8 cellular contexts compared by ENCODE assay signal in genomic region chr1:28244549-28245251, GRCh38. TPM values are rescaled to one million over a fixed set of nuclear protein-coding genes. Genes with fewer than 3 reads are reported as not detected.
DNase-seq lines count a peak whose midpoint lies in the region; ATAC-seq and TF ChIP-seq lines count a peak whose summit lies in the region.

No MANE protein-coding gene starts in this region.

- H3K27ac Mint-ChIP-seq in activated CD4-positive, alpha-beta T cell treated with anti-CD3 and anti-CD28 coated beads, Interleukin-2, amount 10 ng/mL, durations not matched to agents 7 days and 5 days = peak overlapping the region; percentile 89

- CTCF ChIA-PET in activated CD4-positive, alpha-beta T cell treated with anti-CD3 and anti-CD28 coated beads, Interleukin-2, amount 10 ng/mL, durations not matched to agents 7 days and 5 days (lab: Charles Lee) = interaction anchor here (0.5 to 4.8 kb wide), 4 partner anchors 10 to 311 kb away, joined by 3 to 35 read pairs (median 4); partner anchors contain the start of genes ATP5IF1 and DNAJC8

- POLR2A ChIA-PET in activated CD4-positive, alpha-beta T cell treated with anti-CD3 and anti-CD28 coated beads, Interleukin-2, amount 10 ng/mL, durations not matched to agents 7 days and 5 days (lab: Charles Lee) = no interaction called here

- H3K4me3 ChIP-seq in OCI-LY3 (ENCODE audit: low read length) (peak overlapping the region; percentile 27; the same call in 1 of the 2 replicates), skeletal muscle tissue (ENCODE audit: low read length in 3 of 3) (peak overlapping the region in 2 of 3 donors; percentile 37 to 60)

- H3K27me3 ChIP-seq in OCI-LY3 (ENCODE audit: low read depth, low read length) = no peaks in the 10 kb centered on the region
- H3K27me3 ChIP-seq in skeletal muscle tissue (ENCODE audit: control insufficient read depth in 3 of 3, insufficient read depth in 3 of 3, low read length in 3 of 3) = no peaks in the 10 kb centered on the region

- H3K4me2 ChIP-seq in OCI-LY3 (ENCODE audit: low read length) = peak overlapping the region; percentile 29

- no peaks in the 10 kb centered on the region for H4K20me1 ChIP-seq in OCI-LY3 (ENCODE audit: insufficient read depth, low read length)

- no peak for DNase-seq in activated CD4-positive, alpha-beta T cell treated with anti-CD3 and anti-CD28 coated beads, Interleukin-2, amount 10 ng/mL, durations not matched to agents 7 days and 5 days
- DNase-seq in activated CD4-positive, alpha-beta T cell treated with anti-CD3 and anti-CD28 coated beads for 4 hours = no peak
- DNase-seq in Right ventricle myocardium superior = no peak
- no peak for DNase-seq in NCI-H1105 treated with DMSO at 0.1 percent for 48 hours (lab: John Stamatoyannopoulos, UW)
- no peak for DNase-seq in effector CD8-positive, alpha-beta T cell (lab: John Stamatoyannopoulos, UW)

- no peaks in the 10 kb centered on the region for H3K27me3 Mint-ChIP-seq in activated CD4-positive, alpha-beta T cell treated with anti-CD3 and anti-CD28 coated beads, Interleukin-2, amount 10 ng/mL, durations not matched to agents 7 days and 5 days

- H3K4me3 Mint-ChIP-seq in activated CD4-positive, alpha-beta T cell treated with anti-CD3 and anti-CD28 coated beads, Interleukin-2, amount 10 ng/mL, durations not matched to agents 7 days and 5 days = no peak overlapping the region

- intact Hi-C loops in Right ventricle myocardium superior (cut with DNase I) = no loop called here

- no peak overlapping the region; the same call in 1 of the 2 replicates for H2AFZ ChIP-seq in OCI-LY3 (ENCODE audit: low read depth, low read length)

- H3K4me1 ChIP-seq in OCI-LY3 (ENCODE audit: low read length) (peaks cover 36% of the 10 kb centered on the region), skeletal muscle tissue (ENCODE audit: control insufficient read depth in 3 of 3, insufficient read depth in 3 of 3, low read length in 3 of 3) (peaks cover 40 to 47% (median 40%) of the 10 kb centered on the region in 3 donors)

- ATAC-seq in Right ventricle myocardium superior (ENCODE audit: poor library complexity) = peak; percentile 42
- no peak for ATAC-seq in GM18868 (IDR thresholded peaks at IDR 0.05; ENCODE audit: unreplicated experiment)

- H3K9me3 Mint-ChIP-seq in activated CD4-positive, alpha-beta T cell treated with anti-CD3 and anti-CD28 coated beads, Interleukin-2, amount 10 ng/mL, durations not matched to agents 7 days and 5 days = no peaks in the 10 kb centered on the region

- H3K9ac ChIP-seq in OCI-LY3 (ENCODE audit: low read length) (no peak overlapping the region), skeletal muscle tissue (ENCODE audit: low read depth in 1 of 3, low read length in 3 of 3) (peak overlapping the region; percentile 18 to 61 (median 46))

- H3K4me1 Mint-ChIP-seq in activated CD4-positive, alpha-beta T cell treated with anti-CD3 and anti-CD28 coated beads, Interleukin-2, amount 10 ng/mL, durations not matched to agents 7 days and 5 days = peaks cover 59% of the 10 kb centered on the region

- H3K79me2 ChIP-seq in OCI-LY3 (ENCODE audit: low read length) = no peaks in the 10 kb centered on the region

- no peak for TF ChIP-seq CTCF in OCI-LY3 (IDR thresholded peaks at IDR 0.05; ENCODE audit: low read depth, low read length)

- H3K36me3 Mint-ChIP-seq in activated CD4-positive, alpha-beta T cell treated with anti-CD3 and anti-CD28 coated beads, Interleukin-2, amount 10 ng/mL, durations not matched to agents 7 days and 5 days (ENCODE audit: low read depth) = peaks cover 2% of the 10 kb centered on the region

- H3K36me3 ChIP-seq in OCI-LY3 (replicated peaks; ENCODE audit: low read depth, low read length) = no peaks in the 10 kb centered on the region
- peaks cover 0 to 6% (median 5%) of the 10 kb centered on the region in 3 donors for H3K36me3 ChIP-seq in skeletal muscle tissue (ENCODE audit: control insufficient read depth in 3 of 3, insufficient read depth in 3 of 3, low read length in 3 of 3)

- no peaks in the 10 kb centered on the region for H3K9me3 ChIP-seq in OCI-LY3 (ENCODE audit: insufficient read depth, low read length)
- no peaks in the 10 kb centered on the region for H3K9me3 ChIP-seq in skeletal muscle tissue (ENCODE audit: control insufficient read depth in 3 of 3, low read length in 3 of 3)

- H3K27ac ChIP-seq in OCI-LY3 (ENCODE audit: low read length) (peak overlapping the region; percentile 0; the same call in 1 of the 2 replicates), skeletal muscle tissue (ENCODE audit: low read depth, low read length) (peak overlapping the region; percentile 83)

RNA-seq across cellular contexts. Expression of gene ATP5IF1, which starts 8.8 kb away (rescaled TPM):
- 100 to 1,000 TPM; 172 to 189 TPM for total RNA-seq in activated CD4-positive, alpha-beta T cell treated with anti-CD3 and anti-CD28 coated beads, Interleukin-2, amount 10 ng/mL, durations not matched to agents 7 days and 5 days
- total RNA-seq in Right ventricle myocardium superior = 358 TPM
- total RNA-seq in skeletal muscle tissue = 36.0 TPM

RNA-seq across cellular contexts. Expression of gene DNAJC8, which starts 11.9 kb away (rescaled TPM):
- 100 to 1,000 TPM; 110 to 128 TPM for total RNA-seq in activated CD4-positive, alpha-beta T cell treated with anti-CD3 and anti-CD28 coated beads, Interleukin-2, amount 10 ng/mL, durations not matched to agents 7 days and 5 days
- total RNA-seq in Right ventricle myocardium superior (54.9 TPM), skeletal muscle tissue (27.1 TPM)

RNA-seq across cellular contexts. Expression of gene SESN2, which starts 14.6 kb away (rescaled TPM):
- total RNA-seq in activated CD4-positive, alpha-beta T cell treated with anti-CD3 and anti-CD28 coated beads, Interleukin-2, amount 10 ng/mL, durations not matched to agents 7 days and 5 days = 10 to 100 TPM; 11.7 to 11.8 TPM
- total RNA-seq in Right ventricle myocardium superior = 2.6 TPM
- total RNA-seq in skeletal muscle tissue = 2.1 TPM
